1 cellular context compared by ENCODE assay signal in genomic region chrX:103432841-103433240, GRCh38. TPM values are rescaled to one million over a fixed set of nuclear protein-coding genes. Genes with fewer than 3 reads are reported as not detected.
"Had no signal": no experiment of that assay in that cellular context is flagged by ENCODE, and none has a peak within 500 bp of the region (broad histone marks: within the 10 kb centered on the region; RNA-seq: fewer than 3 reads in every experiment).

No MANE protein-coding gene starts in this region.

RNA-seq across cellular contexts. Expression of gene BEX3, which starts 56.5 kb away (rescaled TPM):
- total RNA-seq: OCI-LY7 had no signal
